In the genomic region with DNA sequence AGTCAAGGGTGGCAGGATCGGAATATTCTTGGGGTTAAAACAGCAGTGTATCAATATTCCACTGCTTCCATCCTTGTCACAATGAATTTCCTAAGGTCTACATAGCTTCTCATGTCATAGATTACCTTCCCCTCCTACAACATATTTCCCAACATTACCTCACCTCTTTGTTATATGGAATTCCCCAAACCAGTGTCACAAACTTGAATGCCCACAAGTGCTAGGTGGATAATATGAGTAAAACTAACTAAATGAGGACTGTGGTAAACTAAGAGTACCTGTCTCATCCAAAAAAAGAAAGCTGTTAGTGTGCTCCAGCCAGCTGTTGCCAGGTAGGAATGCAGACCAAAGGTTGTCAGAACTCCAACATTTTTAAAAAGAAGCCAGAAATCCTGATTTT, we compare ENCODE assay signal across 18 cellular contexts.
"Had no signal": no experiment of that assay in that cellular context is flagged by ENCODE, and none has a peak within 500 bp of the region (broad histone marks: within the 10 kb centered on the region; RNA-seq: fewer than 3 reads in every experiment).

No MANE protein-coding gene starts in this region.

- FAIRE-seq: endometrium had no signal

- ATAC-seq: lower lobe of right lung had no signal

- H3K27ac ChIP-seq: colonic mucosa, esophagus muscularis mucosa, lower lobe of right lung, suprapubic skin, upper lobe of left lung had no signal

- H3K36me3 Mint-ChIP-seq: activated CD4-positive, alpha-beta memory T cell treated with anti-CD3 and anti-CD28 coated beads for 36 hours; mesothelial cell of epicardium had no signal

- H3K36me3 ChIP-seq: colonic mucosa, esophagus muscularis mucosa, lower lobe of right lung, suprapubic skin, upper lobe of left lung had no signal

- H3K4me1 Mint-ChIP-seq: nephron progenitor cell had no signal

- H3K9me3 ChIP-seq: colonic mucosa, esophagus muscularis mucosa, lower lobe of right lung, suprapubic skin, upper lobe of left lung had no signal

- H3K27me3 ChIP-seq: colonic mucosa, esophagus muscularis mucosa, suprapubic skin, upper lobe of left lung had no signal

- H3K27me3 Mint-ChIP-seq: activated CD4-positive, alpha-beta memory T cell treated with anti-CD3 and anti-CD28 coated beads for 36 hours had no signal

- H3K4me3 Mint-ChIP-seq: activated CD4-positive, alpha-beta memory T cell treated with anti-CD3 and anti-CD28 coated beads for 36 hours; mesothelial cell of epicardium; nephron progenitor cell had no signal

- H3K27ac Mint-ChIP-seq: activated CD4-positive, alpha-beta memory T cell treated with anti-CD3 and anti-CD28 coated beads for 36 hours; mesothelial cell of epicardium; nephron progenitor cell had no signal

- DNase-seq: activated CD4-positive, alpha-beta memory T cell treated with anti-CD3 and anti-CD28 coated beads for 36 hours; activated CD4-positive, alpha-beta T cell treated with anti-CD3 and anti-CD28 coated beads for 1 hour; activated T-cell treated with anti-CD3 and anti-CD28 coated beads, Interleukin-2, amount 50 U/mL, for 48 hours; central memory CD4-positive, alpha-beta T cell; colonic mucosa; foreskin fibroblast; lower lobe of right lung; nephron progenitor cell; occipital lobe; stimulated activated CD4-positive, alpha-beta T cell treated with anti-CD3 and anti-CD28 coated beads, Interleukin-4, amount 100 ng/mL, for 24 hours; stimulated activated naive CD4-positive, alpha-beta T cell treated with Interleukin-2 at 50 U/mL for 16 hours; T-helper 1 cell; T1000; upper lobe of left lung had no signal

- H3K4me3 ChIP-seq: colonic mucosa, esophagus muscularis mucosa, lower lobe of right lung, suprapubic skin, upper lobe of left lung had no signal

- H3K4me1 ChIP-seq: colonic mucosa, esophagus muscularis mucosa, lower lobe of right lung, suprapubic skin had no signal

- H3K9me3 Mint-ChIP-seq: activated CD4-positive, alpha-beta memory T cell treated with anti-CD3 and anti-CD28 coated beads for 36 hours; mesothelial cell of epicardium; nephron progenitor cell had no signal
